ENCODE assay signal across 8 cellular contexts in genomic region chr2:64918220-64918886, GRCh38.
DNase-seq lines count a peak whose midpoint lies in the region; ATAC-seq, FAIRE-seq and TF ChIP-seq lines count a peak whose summit lies in the region.

No MANE protein-coding gene starts in this region.

- H3K4me3 ChIP-seq in kidney (ENCODE audit: low read length in 2 of 2) (peak overlapping the region; percentile 66 to 84), thoracic aorta (peak overlapping the region; percentile 74)

- FAIRE-seq in kidney (lab: Jason Lieb, UNC), result no peak

- H3K9ac ChIP-seq in kidney (ENCODE audit: low read length in 2 of 2), result no peak overlapping the region

- peak overlapping the region; percentile 89 for H3K27ac Mint-ChIP-seq in activated CD8-positive, alpha-beta memory T cell treated with anti-CD3 and anti-CD28 coated beads, Interleukin-2, amount 10 ng/mL, durations not matched to agents 7 days and 5 days
- peak overlapping the region; percentile 85 for H3K27ac Mint-ChIP-seq in activated naive CD8-positive, alpha-beta T cell treated with anti-CD3 and anti-CD28 coated beads for 36 hours

- H3K36me3 Mint-ChIP-seq in activated CD8-positive, alpha-beta memory T cell treated with anti-CD3 and anti-CD28 coated beads, Interleukin-2, amount 10 ng/mL, durations not matched to agents 7 days and 5 days, result peaks cover 5% of the 10 kb centered on the region
- H3K36me3 Mint-ChIP-seq in activated naive CD8-positive, alpha-beta T cell treated with anti-CD3 and anti-CD28 coated beads for 36 hours, result no peaks in the 10 kb centered on the region

- H3K27me3 Mint-ChIP-seq in activated CD8-positive, alpha-beta memory T cell treated with anti-CD3 and anti-CD28 coated beads, Interleukin-2, amount 10 ng/mL, durations not matched to agents 7 days and 5 days, result no peaks in the 10 kb centered on the region
- H3K27me3 Mint-ChIP-seq in activated naive CD8-positive, alpha-beta T cell treated with anti-CD3 and anti-CD28 coated beads for 36 hours, result no peaks in the 10 kb centered on the region

- intact Hi-C loops in kidney (cut with DNase I), result no loop called here

- TF ChIP-seq CTCF in kidney (IDR thresholded peaks at IDR 0.05; ENCODE audit: borderline replicate concordance, extremely low read depth, insufficient read depth) (no peak), thoracic aorta (IDR thresholded peaks at IDR 0.05) (no peak)

- H3K9me3 Mint-ChIP-seq in activated CD8-positive, alpha-beta memory T cell treated with anti-CD3 and anti-CD28 coated beads, Interleukin-2, amount 10 ng/mL, durations not matched to agents 7 days and 5 days (ENCODE audit: low read depth), result no peaks in the 10 kb centered on the region
- H3K9me3 Mint-ChIP-seq in activated naive CD8-positive, alpha-beta T cell treated with anti-CD3 and anti-CD28 coated beads for 36 hours, result no peaks in the 10 kb centered on the region

- H3K4me1 Mint-ChIP-seq in activated CD8-positive, alpha-beta memory T cell treated with anti-CD3 and anti-CD28 coated beads, Interleukin-2, amount 10 ng/mL, durations not matched to agents 7 days and 5 days, result peaks cover 35% of the 10 kb centered on the region
- H3K4me1 Mint-ChIP-seq in activated naive CD8-positive, alpha-beta T cell treated with anti-CD3 and anti-CD28 coated beads for 36 hours, result peaks cover 5% of the 10 kb centered on the region

- H3K36me3 ChIP-seq in kidney (ENCODE audit: control insufficient read depth in 1 of 2, insufficient read depth in 2 of 2, low read length in 2 of 2) (no peaks in the 10 kb centered on the region), thoracic aorta (no peaks in the 10 kb centered on the region)

- H3K4me1 ChIP-seq in kidney (ENCODE audit: control insufficient read depth in 1 of 2, insufficient read depth in 1 of 2, low read depth in 1 of 2, low read length in 2 of 2) (no peaks in the 10 kb centered on the region), thoracic aorta (ENCODE audit: control insufficient read depth in 1 of 2, low read depth in 2 of 2) (no peaks in the 10 kb centered on the region)

- ATAC-seq in activated CD8-positive, alpha-beta memory T cell treated with anti-CD3 and anti-CD28 coated beads, Interleukin-2, amount 10 ng/mL, durations not matched to agents 7 days and 5 days, result peak; percentile 41
- no peak for ATAC-seq in thoracic aorta (ENCODE audit: insufficient number of reproducible peaks, low FRiP score, low read depth)
- ATAC-seq in GM18861 (IDR thresholded peaks at IDR 0.05; ENCODE audit: unreplicated experiment), result no peak

- H3K9me3 ChIP-seq in kidney (ENCODE audit: control insufficient read depth in 1 of 2, low read length in 2 of 2) (no peaks in the 10 kb centered on the region), thoracic aorta (no peaks in the 10 kb centered on the region)

- CTCF ChIA-PET in activated CD8-positive, alpha-beta memory T cell treated with anti-CD3 and anti-CD28 coated beads, Interleukin-2, amount 10 ng/mL, durations not matched to agents 7 days and 5 days (lab: Charles Lee), result interaction anchor here (0.5 to 3.8 kb wide), 40 partner anchors 8 to 587 kb away, joined by 3 to 61 read pairs (median 5); partner anchors contain the start of genes CEP68, RAB1A and SLC1A4

- no peak for DNase-seq in activated CD8-positive, alpha-beta memory T cell treated with anti-CD3 and anti-CD28 coated beads, Interleukin-2, amount 10 ng/mL, durations not matched to agents 7 days and 5 days
- no peak for DNase-seq in activated CD8-positive, alpha-beta memory T cell treated with anti-CD3 and anti-CD28 coated beads, Interleukin-2, amount 50 U/mL, for 48 hours
- DNase-seq in activated naive CD8-positive, alpha-beta T cell treated with anti-CD3 and anti-CD28 coated beads for 36 hours, result no peak
- DNase-seq in kidney (no peak), thoracic aorta (ENCODE audit: low spot score) (no peak), NCI-H345 (lab: John Stamatoyannopoulos, UW) (no peak), NCI-H2227 treated with DMSO at 0.1 percent for 48 hours (lab: John Stamatoyannopoulos, UW) (no peak)

- peak overlapping the region; percentile 88 for H3K4me3 Mint-ChIP-seq in activated CD8-positive, alpha-beta memory T cell treated with anti-CD3 and anti-CD28 coated beads, Interleukin-2, amount 10 ng/mL, durations not matched to agents 7 days and 5 days
- H3K4me3 Mint-ChIP-seq in activated naive CD8-positive, alpha-beta T cell treated with anti-CD3 and anti-CD28 coated beads for 36 hours, result peak overlapping the region; percentile 89

- H3K27me3 ChIP-seq in thoracic aorta (replicated peaks; ENCODE audit: insufficient read depth), result no peaks in the 10 kb centered on the region

- H3K27ac ChIP-seq in kidney (ENCODE audit: low read depth in 2 of 2, low read length in 2 of 2) (no peak overlapping the region), thoracic aorta (peak overlapping the region in 1 of 2 donors; percentile 26)
